19 cellular contexts compared by ENCODE assay signal in genomic region chr7:226281-226882, GRCh38. TPM values are rescaled to one million over a fixed set of nuclear protein-coding genes. Genes with fewer than 3 reads are reported as not detected.
DNase-seq lines count a peak whose midpoint lies in the region; ATAC-seq, FAIRE-seq and TF ChIP-seq lines count a peak whose summit lies in the region.
"Had no signal": no experiment of that assay in that cellular context is flagged by ENCODE, and none has a peak within 500 bp of the region (broad histone marks: within the 10 kb centered on the region; RNA-seq: fewer than 3 reads in every experiment).

No MANE protein-coding gene starts in this region.

- intact Hi-C loops in MCF 10A (cut with micrococcal nuclease) (no loop called here), breast epithelium (cut with DNase I; ENCODE audit: low total_unique reads) (no loop called here), tibial artery (cut with DNase I; ENCODE audit: low total_unique reads) (no loop called here)

- H3K27ac ChIP-seq in breast epithelium: peak overlapping the region in 1 of 2 donors; percentile 43
- H3K27ac ChIP-seq in astrocyte (ENCODE audit: low read depth, low read length): peak overlapping the region; percentile 50
- peak overlapping the region in 1 of 2 donors; percentile 88 for H3K27ac ChIP-seq in tibial artery
- H3K27ac ChIP-seq: 22Rv1 had no signal

- no peaks in the 10 kb centered on the region for H3K4me1 Mint-ChIP-seq in MCF 10A (ENCODE audit: insufficient read depth, unreplicated experiment)
- H3K4me1 Mint-ChIP-seq in astrocyte (ENCODE audit: low read depth, unreplicated experiment): peaks cover 11% of the 10 kb centered on the region
- H3K4me1 Mint-ChIP-seq: activated T-helper 17 cell treated with anti-CD3 and anti-CD28 coated beads, Interleukin-2, amount 50 U/mL, for 72 hours had no signal

- H4K20me1 ChIP-seq in astrocyte (ENCODE audit: insufficient read depth, low read length): peaks cover 43% of the 10 kb centered on the region

- ATAC-seq in HG03196 (IDR thresholded peaks at IDR 0.05; ENCODE audit: unreplicated experiment): no peak
- ATAC-seq: activated T-helper 17 cell treated with anti-CD3 and anti-CD28 coated beads, Interleukin-2, amount 50 U/mL, for 72 hours; left cardiac atrium; naive thymus-derived CD8-positive, alpha-beta T cell; sciatic nerve had no signal

- peak overlapping the region; percentile 78 for H3K27ac Mint-ChIP-seq in MCF 10A (ENCODE audit: low read depth, unreplicated experiment)
- no peak overlapping the region for H3K27ac Mint-ChIP-seq in astrocyte (ENCODE audit: unreplicated experiment)
- H3K27ac Mint-ChIP-seq: activated T-helper 17 cell treated with anti-CD3 and anti-CD28 coated beads, Interleukin-2, amount 50 U/mL, for 72 hours; naive thymus-derived CD8-positive, alpha-beta T cell had no signal

- no peaks in the 10 kb centered on the region for H3K9me3 Mint-ChIP-seq in MCF 10A (ENCODE audit: unreplicated experiment)
- H3K9me3 Mint-ChIP-seq in astrocyte (ENCODE audit: unreplicated experiment): peaks cover 4% of the 10 kb centered on the region
- H3K9me3 Mint-ChIP-seq: activated T-helper 17 cell treated with anti-CD3 and anti-CD28 coated beads, Interleukin-2, amount 50 U/mL, for 72 hours; naive thymus-derived CD8-positive, alpha-beta T cell had no signal

- H3K4me3 Mint-ChIP-seq in MCF 10A (ENCODE audit: unreplicated experiment) (no peak overlapping the region), astrocyte (ENCODE audit: unreplicated experiment) (no peak overlapping the region)
- H3K4me3 Mint-ChIP-seq: activated T-helper 17 cell treated with anti-CD3 and anti-CD28 coated beads, Interleukin-2, amount 50 U/mL, for 72 hours; naive thymus-derived CD8-positive, alpha-beta T cell had no signal

- peaks cover 4% of the 10 kb centered on the region for H3K36me3 Mint-ChIP-seq in MCF 10A (ENCODE audit: insufficient read depth, unreplicated experiment)
- H3K36me3 Mint-ChIP-seq in astrocyte (ENCODE audit: low read depth, unreplicated experiment): peaks cover 2% of the 10 kb centered on the region
- H3K36me3 Mint-ChIP-seq: naive thymus-derived CD8-positive, alpha-beta T cell had no signal

- TF ChIP-seq CTCF in MCF 10A (IDR thresholded peaks at IDR 0.05; ENCODE audit: unreplicated experiment) (no peak), breast epithelium (IDR thresholded peaks at IDR 0.05) (no peak), astrocyte (IDR thresholded peaks at IDR 0.05; ENCODE audit: insufficient read depth, low read depth, low read length) (no peak), tibial artery (IDR thresholded peaks at IDR 0.05) (no peak)

- peaks cover 6 to 20% of the 10 kb centered on the region in 2 donors for H3K4me1 ChIP-seq in breast epithelium
- H3K4me1 ChIP-seq in astrocyte (ENCODE audit: insufficient read depth, low read length): peaks cover 37% of the 10 kb centered on the region
- peaks cover 3 to 37% (median 35%) of the 10 kb centered on the region in 4 donors for H3K4me1 ChIP-seq in tibial artery

- no peak for TF ChIP-seq POLR2A in breast epithelium (IDR thresholded peaks at IDR 0.05)

- H3K4me3 ChIP-seq in breast epithelium (no peak overlapping the region), astrocyte (ENCODE audit: insufficient read depth, low read depth, low read length) (no peak overlapping the region), tibial artery (no peak overlapping the region)
- H3K4me3 ChIP-seq: Peyer's patch had no signal

- CTCF ChIA-PET in MCF 10A (lab: Yijun Ruan, JAX): interaction anchor here (0.6 kb wide), 1 partner anchor 41 kb away, joined by 3 read pairs; no protein-coding TSS in a partner anchor

- peaks cover 45% of the 10 kb centered on the region for H3K79me2 ChIP-seq in astrocyte (ENCODE audit: insufficient read depth, low read length)

- H3K4me2 ChIP-seq in astrocyte (ENCODE audit: low read length): peak overlapping the region; percentile 53

- H3K27me3 ChIP-seq in breast epithelium: no peaks in the 10 kb centered on the region
- H3K27me3 ChIP-seq in astrocyte (ENCODE audit: insufficient read depth, low read length): no peaks in the 10 kb centered on the region
- no peaks in the 10 kb centered on the region for H3K27me3 ChIP-seq in tibial artery
- H3K27me3 ChIP-seq: Peyer's patch had no signal

- DNase-seq in MCF 10A (ENCODE audit: unreplicated experiment): peak; percentile 69
- no peak for DNase-seq in breast epithelium (ENCODE audit: low spot score in 2 of 2)
- DNase-seq in astrocyte (ENCODE audit: low read depth): peak; percentile 82
- peak; percentile 76 for DNase-seq in iris pigment epithelial cell (ENCODE audit: low read depth)
- no peak for DNase-seq in urothelium cell line (ENCODE audit: low spot score)
- no peak for DNase-seq in AG08396 (ENCODE audit: low spot score)
- DNase-seq in tibial artery: no peak
- DNase-seq: activated CD4-positive, alpha-beta T cell treated with anti-CD3 and anti-CD28 coated beads, Interleukin-2, amount 50 U/mL, for 1 hour; effector CD4-positive, alpha-beta T cell; left cardiac atrium; naive thymus-derived CD8-positive, alpha-beta T cell; NCI-H1105 treated with DMSO at 0.1 percent for 48 hours; NCI-H510A; Peyer's patch had no signal

- H3K9ac ChIP-seq in astrocyte (ENCODE audit: low read length): peak overlapping the region; percentile 43

- H2AFZ ChIP-seq in astrocyte (ENCODE audit: low read depth, low read length): no peak overlapping the region

- FAIRE-seq in astrocyte (lab: Jason Lieb, UNC) (no peak), urothelium cell line (lab: Jason Lieb, UNC) (peak; percentile 79)
- FAIRE-seq: D721Med had no signal

- no peaks in the 10 kb centered on the region for H3K36me3 ChIP-seq in breast epithelium
- H3K36me3 ChIP-seq in astrocyte (ENCODE audit: insufficient read depth, low read length): peaks cover 3% of the 10 kb centered on the region
- H3K36me3 ChIP-seq in tibial artery: peaks cover 0 to 15% (median 0%) of the 10 kb centered on the region in 3 donors

- POLR2A ChIA-PET in MCF 10A (lab: Yijun Ruan, JAX): interaction anchor here (0.5 to 1.0 kb wide), 2 partner anchors 30 to 35 kb away, joined by 3 read pairs; no protein-coding TSS in a partner anchor

- no peaks in the 10 kb centered on the region for H3K9me3 ChIP-seq in breast epithelium
- H3K9me3 ChIP-seq in astrocyte (ENCODE audit: insufficient read depth, low read depth, low read length): no peaks in the 10 kb centered on the region
- H3K9me3 ChIP-seq in tibial artery: no peaks in the 10 kb centered on the region
- H3K9me3 ChIP-seq: Peyer's patch had no signal

- BruUV-seq in MCF 10A (replicated peaks; lab: Mats Ljungman, UMichigan): no TSS peak

- H3K27me3 Mint-ChIP-seq in MCF 10A (ENCODE audit: insufficient read depth, unreplicated experiment) (no peaks in the 10 kb centered on the region), astrocyte (ENCODE audit: low read depth, unreplicated experiment) (peaks cover 2% of the 10 kb centered on the region)

RNA-seq across cellular contexts. Expression of gene FAM20C, which starts 34.0 kb away (rescaled TPM):
- total RNA-seq in MCF 10A (2022): 8.8 and 14.2 TPM in 2 replicates
- 10 to 100 TPM; 30.7 to 73.7 (median 71.0) TPM for total RNA-seq in breast epithelium
- 10.0 and 10.6 TPM in 2 replicates for total RNA-seq in astrocyte

Comparison
In these comparisons a context has a peak if more than half of its experiments do, and no peak if none do; other contexts are left out.
1. DNase-seq: peak in MCF 10A (single experiment), astrocyte (single experiment) and iris pigment epithelial cell (single experiment); none in breast epithelium (0 of 2), urothelium cell line (single experiment), AG08396 (single experiment) and tibial artery (0 of 2).